Comparison of ENCODE assay signal across 31 cellular contexts in genomic region chr4:85879518-85879917, GRCh38.
"Had no signal": no experiment of that assay in that cellular context is flagged by ENCODE, and none has a peak within 500 bp of the region (broad histone marks: within the 10 kb centered on the region; RNA-seq: fewer than 3 reads in every experiment).

No MANE protein-coding gene starts in this region.

- H3K36me3 ChIP-seq: ascending aorta, cardiac muscle cell had no signal

- DNase-seq: activated CD4-positive, alpha-beta memory T cell treated with anti-CD3 and anti-CD28 coated beads, Interleukin-2, amount 10 ng/mL, durations not matched to agents 7 days and 5 days; activated CD4-positive, alpha-beta T cell treated with anti-CD3 and anti-CD28 coated beads for 1 hour; activated CD4-positive, alpha-beta T cell treated with anti-CD3 and anti-CD28 coated beads for 36 hours; activated CD4-positive, alpha-beta T cell treated with anti-CD3 and anti-CD28 coated beads for 48 hours; activated CD4-positive, alpha-beta T cell treated with anti-CD3 and anti-CD28 coated beads, Interleukin-2, amount 10 ng/mL, durations not matched to agents 7 days and 5 days; activated CD4-positive, alpha-beta T cell treated with anti-CD3 and anti-CD28 coated beads, Interleukin-2, amount 50 U/mL, for 48 hours; activated CD4-positive, CD25-positive, alpha-beta regulatory T cell; activated CD8-positive, alpha-beta memory T cell treated with anti-CD3 and anti-CD28 coated beads for 24 hours; activated CD8-positive, alpha-beta memory T cell treated with anti-CD3 and anti-CD28 coated beads, Interleukin-2, amount 10 ng/mL, durations not matched to agents 7 days and 5 days; activated CD8-positive, alpha-beta memory T cell treated with anti-CD3 and anti-CD28 coated beads, Interleukin-2, amount 50 U/mL, for 48 hours; activated CD8-positive, alpha-beta T cell treated with anti-CD3 and anti-CD28 coated beads, Interleukin-2, amount 10 ng/mL, durations not matched to agents 7 days and 5 days; activated effector memory CD4-positive, alpha-beta T cell treated with Interleukin-2 at 50 U/mL for 16 hours; activated gamma-delta T cell; activated naive CD4-positive, alpha-beta T cell treated with anti-CD3 and anti-CD28 coated beads, Interleukin-2, amount 10 ng/mL, durations not matched to agents 7 days and 5 days; activated naive CD4-positive, alpha-beta T cell treated with Interleukin-2 at 50 U/mL for 16 hours; activated naive CD8-positive, alpha-beta T cell treated with anti-CD3 and anti-CD28 coated beads, Interleukin-2, amount 10 ng/mL, durations not matched to agents 7 days and 5 days; activated naive CD8-positive, alpha-beta T cell treated with anti-CD3 and anti-CD28 coated beads, Interleukin-2, amount 50 U/mL, for 24 hours; activated T-cell treated with anti-CD3 and anti-CD28 coated beads, Interleukin-2, amount 50 U/mL, for 24 hours; activated T-cell treated with anti-CD3 and anti-CD28 coated beads, Interleukin-2, amount 50 U/mL, for 48 hours; amygdala; anterior cingulate cortex; caudate nucleus; cerebellar nuclear complex; T-helper 1 cell; T-helper 2 cell; T-helper 9 cell had no signal

- H3K27me3 ChIP-seq: ascending aorta, cardiac muscle cell had no signal

- H3K9me3 ChIP-seq: ascending aorta had no signal

- FAIRE-seq: bronchial epithelial cell, TTC549 had no signal

- H3K4me3 ChIP-seq: ascending aorta, cardiac muscle cell had no signal

- H3K27ac ChIP-seq: ascending aorta, cardiac muscle cell, VCaP had no signal

- H3K4me1 ChIP-seq: ascending aorta had no signal
